9 cellular contexts compared by ENCODE assay signal in the genomic region with DNA sequence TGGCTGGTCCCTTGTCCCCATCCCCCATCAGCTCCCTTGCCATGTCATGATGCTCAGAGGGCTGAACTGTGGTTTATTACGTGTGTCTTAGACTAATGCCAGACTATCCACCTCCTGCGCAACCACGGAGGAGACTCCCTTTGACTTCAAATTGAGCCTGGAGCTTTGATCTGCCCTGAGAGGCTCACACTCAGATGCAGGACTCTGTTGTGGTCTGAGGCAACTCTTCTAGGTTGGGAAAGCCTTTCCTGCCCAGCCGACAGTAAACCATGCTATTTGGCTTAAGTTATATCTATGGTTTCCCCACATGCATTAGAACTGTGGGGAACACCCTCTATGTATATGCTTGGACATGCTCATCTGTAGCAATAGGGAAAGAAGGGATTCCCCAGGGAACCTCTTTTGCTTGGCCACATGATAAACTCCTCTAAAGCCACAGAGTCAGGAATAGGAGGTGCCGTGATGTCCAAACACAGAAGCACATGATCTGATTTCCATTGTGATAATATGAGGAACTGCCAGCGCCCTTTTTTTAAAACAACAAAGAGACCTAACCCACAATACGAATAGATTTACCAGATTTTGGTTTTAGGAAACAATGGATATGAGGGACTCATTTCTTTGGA. TPM values are rescaled to one million over a fixed set of nuclear protein-coding genes. Genes with fewer than 3 reads are reported as not detected.
DNase-seq lines count a peak whose midpoint lies in the region; ATAC-seq lines count a peak whose summit lies in the region.
"Had no signal": no experiment of that assay in that cellular context is flagged by ENCODE, and none has a peak within 500 bp of the region (broad histone marks: within the 10 kb centered on the region; RNA-seq: fewer than 3 reads in every experiment).

No MANE protein-coding gene starts in this region.

- peaks cover 19% of the 10 kb centered on the region for H3K27me3 Mint-ChIP-seq in activated T-helper 2 cell treated with anti-CD3 and anti-CD28 coated beads, Interferon-gamma antibody, Interleukin-2, Interleukin-4, amounts not matched to agents 10 μg/mL and 5 μg/mL and 100 μg/mL, durations not matched to agents 14 hours and 24 hours and 36 hours (ENCODE audit: low read depth)
- H3K27me3 Mint-ChIP-seq: activated naive CD8-positive, alpha-beta T cell treated with anti-CD3 and anti-CD28 coated beads, Interleukin-2, amount 50 U/mL, for 24 hours had no signal

- H3K36me3 Mint-ChIP-seq in activated T-helper 2 cell treated with anti-CD3 and anti-CD28 coated beads, Interferon-gamma antibody, Interleukin-2, Interleukin-4, amounts not matched to agents 10 μg/mL and 5 μg/mL and 100 μg/mL, durations not matched to agents 14 hours and 24 hours and 36 hours (ENCODE audit: low read depth): no peaks in the 10 kb centered on the region

- H3K4me3 ChIP-seq in right cardiac atrium (ENCODE audit: low read length) (no peak overlapping the region), thymus (ENCODE audit: low read length) (no peak overlapping the region)

- H3K27me3 ChIP-seq in right cardiac atrium (ENCODE audit: control insufficient read depth, insufficient read depth) (no peaks in the 10 kb centered on the region), thymus (ENCODE audit: control insufficient read depth, insufficient read depth) (no peaks in the 10 kb centered on the region)

- peak in 1 of 2 donors; percentile 60 for ATAC-seq in right cardiac atrium
- ATAC-seq: activated naive CD8-positive, alpha-beta T cell treated with anti-CD3 and anti-CD28 coated beads, Interleukin-2, amount 50 U/mL, for 24 hours had no signal

- H3K27ac Mint-ChIP-seq in activated T-helper 2 cell treated with anti-CD3 and anti-CD28 coated beads, Interferon-gamma antibody, Interleukin-2, Interleukin-4, amounts not matched to agents 10 μg/mL and 5 μg/mL and 100 μg/mL, durations not matched to agents 14 hours and 24 hours and 36 hours: no peak overlapping the region
- H3K27ac Mint-ChIP-seq: activated naive CD8-positive, alpha-beta T cell treated with anti-CD3 and anti-CD28 coated beads, Interleukin-2, amount 50 U/mL, for 24 hours had no signal

- no peaks in the 10 kb centered on the region for H3K4me1 Mint-ChIP-seq in activated T-helper 2 cell treated with anti-CD3 and anti-CD28 coated beads, Interferon-gamma antibody, Interleukin-2, Interleukin-4, amounts not matched to agents 10 μg/mL and 5 μg/mL and 100 μg/mL, durations not matched to agents 14 hours and 24 hours and 36 hours (ENCODE audit: low read depth)

- H3K27ac ChIP-seq in right cardiac atrium (ENCODE audit: low read length) (peak overlapping the region; percentile 98), thymus (ENCODE audit: low read depth) (peak overlapping the region; percentile 8)

- no peaks in the 10 kb centered on the region for H3K36me3 ChIP-seq in thymus (ENCODE audit: control insufficient read depth, insufficient read depth)

- H3K9me3 Mint-ChIP-seq in activated T-helper 2 cell treated with anti-CD3 and anti-CD28 coated beads, Interferon-gamma antibody, Interleukin-2, Interleukin-4, amounts not matched to agents 10 μg/mL and 5 μg/mL and 100 μg/mL, durations not matched to agents 14 hours and 24 hours and 36 hours: no peaks in the 10 kb centered on the region
- H3K9me3 Mint-ChIP-seq: activated naive CD8-positive, alpha-beta T cell treated with anti-CD3 and anti-CD28 coated beads, Interleukin-2, amount 50 U/mL, for 24 hours had no signal

- no peak overlapping the region for H3K4me3 Mint-ChIP-seq in activated T-helper 2 cell treated with anti-CD3 and anti-CD28 coated beads, Interferon-gamma antibody, Interleukin-2, Interleukin-4, amounts not matched to agents 10 μg/mL and 5 μg/mL and 100 μg/mL, durations not matched to agents 14 hours and 24 hours and 36 hours (ENCODE audit: low read depth)
- H3K4me3 Mint-ChIP-seq: activated naive CD8-positive, alpha-beta T cell treated with anti-CD3 and anti-CD28 coated beads, Interleukin-2, amount 50 U/mL, for 24 hours had no signal

- H3K4me1 ChIP-seq in right cardiac atrium (ENCODE audit: control insufficient read depth, insufficient read depth, low read length) (peaks cover 36% of the 10 kb centered on the region), thymus (ENCODE audit: control insufficient read depth, insufficient read depth, low read length) (no peaks in the 10 kb centered on the region)

- DNase-seq in NCI-H460 (ENCODE audit: extremely low read depth, low read depth) (peak; percentile 87), amniotic epithelial cell (ENCODE audit: low read depth) (peak; percentile 84), right cardiac atrium (no peak), NCI-H2171 (lab: John Stamatoyannopoulos, UW) (no peak)
- DNase-seq in effector CD4-positive, alpha-beta T cell: no peak
- no peak for DNase-seq in activated T-helper 2 cell treated with anti-CD3 and anti-CD28 coated beads, Interferon-gamma antibody, Interleukin-2, Interleukin-4, amounts not matched to agents 10 μg/mL and 5 μg/mL and 100 μg/mL, durations not matched to agents 14 hours and 24 hours and 36 hours (ENCODE audit: low spot score)
- DNase-seq: activated naive CD8-positive, alpha-beta T cell treated with anti-CD3 and anti-CD28 coated beads, Interleukin-2, amount 50 U/mL, for 24 hours; NCI-H2029 had no signal

- intact Hi-C loops in right cardiac atrium (cut with DNase I): no loop called here
- intact Hi-C loops in activated T-helper 2 cell treated with anti-CD3 and anti-CD28 coated beads, Interferon-gamma antibody, Interleukin-2, Interleukin-4, amounts not matched to agents 10 μg/mL and 5 μg/mL and 100 μg/mL, durations not matched to agents 14 hours and 24 hours and 36 hours (cut with micrococcal nuclease): no loop called here

- H3K9me3 ChIP-seq in right cardiac atrium (ENCODE audit: control insufficient read depth, low read length): no peaks in the 10 kb centered on the region
- H3K9me3 ChIP-seq in thymus (ENCODE audit: control insufficient read depth): no peaks in the 10 kb centered on the region

- WGBS in right cardiac atrium: 58% methylated on average over 7 of the region's 7 CpGs
- 56% methylated on average over 7 of the region's 7 CpGs for WGBS in thymus

RNA-seq across cellular contexts. Expression of a gene that starts 11.1 kb away (rescaled TPM):
- 1,075 and 1,155 TPM in 2 replicates for total RNA-seq in NCI-H460 (2014; rRNA removed; shearing (Covaris generic))
- polyA plus RNA-seq in NCI-H460 (2014; cell fraction: nucleus; rRNA removed): 941 and 1,250 TPM in 2 replicates
- total RNA-seq in right cardiac atrium: 100 to 1,000 TPM; 139 to 186 (median 164) TPM
- polyA plus RNA-seq in right cardiac atrium (271 TPM), thymus (301 TPM)
- 14.8 and 18.7 TPM in 2 replicates for total RNA-seq in activated T-helper 2 cell treated with anti-CD3 and anti-CD28 coated beads, Interferon-gamma antibody, Interleukin-2, Interleukin-4, amounts not matched to agents 10 μg/mL and 5 μg/mL and 100 μg/mL, durations not matched to agents 14 hours and 24 hours and 36 hours

Comparison
In these comparisons a context has a peak if more than half of its experiments do, and no peak if none do; other contexts are left out.
1. DNase-seq: peak in NCI-H460 (single experiment) and amniotic epithelial cell (single experiment); none in right cardiac atrium (0 of 3), effector CD4-positive, alpha-beta T cell (single experiment), NCI-H2171 (single experiment) and activated T-helper 2 cell treated with anti-CD3 and anti-CD28 coated beads, Interferon-gamma antibody, Interleukin-2, Interleukin-4, amounts not matched to agents 10 μg/mL and 5 μg/mL and 100 μg/mL, durations not matched to agents 14 hours and 24 hours and 36 hours (single experiment).